In genomic region chr2:68825891-68826290, GRCh38 we compare ENCODE assay signal across 1 cellular context.
TF ChIP-seq lines count a peak whose summit lies in the region.

No MANE protein-coding gene starts in this region.

TF ChIP-seq in WTC11, 78 proteins besides CTCF, POLR2A, EP300 and RAD21:
- TF ChIP-seq FOXK1 (CRISPR knock-in tag; IDR thresholded peaks at IDR 0.05) (no peak), STAT6 (CRISPR knock-in tag; conservative IDR thresholded peaks at IDR 0.05; ENCODE audit: low read depth) (no peak), CREM (CRISPR knock-in tag; IDR thresholded peaks at IDR 0.05) (no peak), MYBL2 (CRISPR knock-in tag; IDR thresholded peaks at IDR 0.05) (no peak), TP53 (CRISPR knock-in tag; IDR thresholded peaks at IDR 0.05) (no peak), ZNF416 (CRISPR knock-in tag; IDR thresholded peaks at IDR 0.05) (no peak)
